Comparison of ENCODE assay signal across 18 cellular contexts in genomic region chr17:57943645-57944044, GRCh38. TPM values are rescaled to one million over a fixed set of nuclear protein-coding genes. Genes with fewer than 3 reads are reported as not detected.
A peak's percentile ranks its signal among the peaks of the same experiment; 100 is the strongest.
DNase-seq lines count a peak whose midpoint lies in the region; ATAC-seq and TF ChIP-seq lines count a peak whose summit lies in the region.
"Had no signal": no experiment of that assay in that cellular context is flagged by ENCODE, and none has a peak within 500 bp of the region (broad histone marks: within the 10 kb centered on the region; RNA-seq: fewer than 3 reads in every experiment).

No MANE protein-coding gene starts in this region.

- no peak overlapping the region for H2BK12ac ChIP-seq in mesenchymal stem cell (ENCODE audit: low read length in 2 of 2)

- intact Hi-C loops in stomach (cut with DNase I; ENCODE audit: low total_unique reads) = no loop called here

- WGBS in mesenchymal stem cell = 94% methylated on average over 2 of the region's 3 CpGs
- 55 to 66% (median 59%) methylated on average over 3 of the region's 3 CpGs for WGBS in stomach, 5 donors

- peak overlapping the region; percentile 87 for H3K27ac Mint-ChIP-seq in HFFc6
- H3K27ac Mint-ChIP-seq: activated naive CD8-positive, alpha-beta T cell treated with anti-CD3 and anti-CD28 coated beads for 36 hours had no signal

- no peak overlapping the region for H3K18ac ChIP-seq in mesenchymal stem cell (ENCODE audit: low read depth in 1 of 2, low read length in 2 of 2)

- H2AK5ac ChIP-seq in mesenchymal stem cell (ENCODE audit: low read length, severe bottlenecking) = peak overlapping the region; percentile 68

- no peak for DNase-seq in HFFc6
- no peak for DNase-seq in mesenchymal stem cell
- no peak for DNase-seq in stomach
- DNase-seq in NCI-H2227 (lab: John Stamatoyannopoulos, UW; ENCODE audit: unreplicated experiment) = no peak
- DNase-seq in A172 (ENCODE audit: low spot score) = no peak
- DNase-seq: activated CD4-positive, alpha-beta T cell treated with anti-CD3 and anti-CD28 coated beads for 48 hours; activated naive CD8-positive, alpha-beta T cell treated with anti-CD3 and anti-CD28 coated beads for 36 hours; DMS53; hippocampal formation; left colon; naive thymus-derived CD4-positive, alpha-beta T cell; NCI-H748 treated with DMSO at 0.1 percent for 48 hours; stimulated activated CD4-positive, alpha-beta T cell treated with anti-CD3 and anti-CD28 coated beads, Interleukin-4, amount 100 ng/mL, for 24 hours had no signal

- no peak overlapping the region for H3K23ac ChIP-seq in mesenchymal stem cell (ENCODE audit: low read length in 2 of 2)

- no peak overlapping the region for H2BK120ac ChIP-seq in mesenchymal stem cell (ENCODE audit: low read depth, low read length)

- no peak overlapping the region for H3K14ac ChIP-seq in mesenchymal stem cell (ENCODE audit: low read length in 2 of 2)

- H3K4me3 ChIP-seq in mesenchymal stem cell (ENCODE audit: insufficient read depth in 1 of 2, low read depth in 1 of 2, low read length in 2 of 2) = no peak overlapping the region
- no peak overlapping the region for H3K4me3 ChIP-seq in stomach

- TF ChIP-seq CTCF in HFFc6 (IDR thresholded peaks at IDR 0.05) (no peak), stomach (IDR thresholded peaks at IDR 0.05) (no peak)

- H4K91ac ChIP-seq in mesenchymal stem cell (ENCODE audit: low read length) = no peak overlapping the region

- H3K27me3 ChIP-seq in mesenchymal stem cell (ENCODE audit: control insufficient read depth in 1 of 2, insufficient read depth in 1 of 2, low read length in 2 of 2) (no peaks in the 10 kb centered on the region), stomach (no peaks in the 10 kb centered on the region)

- peaks cover 77% of the 10 kb centered on the region for H3K4me1 Mint-ChIP-seq in HFFc6 (ENCODE audit: low read depth)

- peaks cover 10% of the 10 kb centered on the region for H3K79me1 ChIP-seq in mesenchymal stem cell (replicated peaks; ENCODE audit: low read length, poor library complexity, severe bottlenecking)

- no peak overlapping the region for H3K4ac ChIP-seq in mesenchymal stem cell (ENCODE audit: low read depth in 1 of 2, low read length in 2 of 2)

- H2AFZ ChIP-seq in mesenchymal stem cell (ENCODE audit: low read depth, low read length) = no peak overlapping the region

- H4K8ac ChIP-seq in mesenchymal stem cell (ENCODE audit: low read length) = no peak overlapping the region

- peak overlapping the region; percentile 49 for H3K4me3 Mint-ChIP-seq in HFFc6
- H3K4me3 Mint-ChIP-seq: activated naive CD8-positive, alpha-beta T cell treated with anti-CD3 and anti-CD28 coated beads for 36 hours; central memory CD8-positive, alpha-beta T cell; naive thymus-derived CD4-positive, alpha-beta T cell had no signal

- no peak overlapping the region for H3K4me2 ChIP-seq in mesenchymal stem cell (ENCODE audit: low read length, poor library complexity, severe bottlenecking)

- H3K9me3 Mint-ChIP-seq in HFFc6 = no peaks in the 10 kb centered on the region
- H3K9me3 Mint-ChIP-seq: activated naive CD8-positive, alpha-beta T cell treated with anti-CD3 and anti-CD28 coated beads for 36 hours; central memory CD8-positive, alpha-beta T cell had no signal

- H3K36me3 ChIP-seq in mesenchymal stem cell (ENCODE audit: control insufficient read depth in 1 of 2, insufficient read depth in 2 of 2, low read depth in 1 of 2, low read length in 2 of 2) (peaks cover 0 to 4% of the 10 kb centered on the region in 2 experiments), stomach (no peaks in the 10 kb centered on the region)

- peaks cover 8% of the 10 kb centered on the region; the same call in 1 of the 2 replicates for H3K36me3 Mint-ChIP-seq in HFFc6 (ENCODE audit: low read depth)
- H3K36me3 Mint-ChIP-seq: activated naive CD8-positive, alpha-beta T cell treated with anti-CD3 and anti-CD28 coated beads for 36 hours; naive thymus-derived CD4-positive, alpha-beta T cell had no signal

- H3K4me1 ChIP-seq in mesenchymal stem cell (ENCODE audit: control insufficient read depth, insufficient read depth, low read depth, low read length) (peaks cover 30% of the 10 kb centered on the region), stomach (peaks cover 70 to 96% (median 83%) of the 10 kb centered on the region in 4 donors)

- peaks cover 3% of the 10 kb centered on the region for H3K27me3 Mint-ChIP-seq in HFFc6 (ENCODE audit: insufficient read depth)

- ATAC-seq in GM19324 (IDR thresholded peaks at IDR 0.05; ENCODE audit: low FRiP score, unreplicated experiment) (no peak), HG03139 (IDR thresholded peaks at IDR 0.05; ENCODE audit: unreplicated experiment) (no peak)
- ATAC-seq: left colon; naive thymus-derived CD4-positive, alpha-beta T cell; Right ventricle myocardium inferior had no signal

- no peak overlapping the region for H2BK5ac ChIP-seq in mesenchymal stem cell (ENCODE audit: low read depth, low read length, poor library complexity, severe bottlenecking)

- H3K27ac ChIP-seq in angular gyrus (ENCODE audit: low read depth, low read length) = peak overlapping the region; percentile 53
- H3K27ac ChIP-seq in mesenchymal stem cell (ENCODE audit: low read length, poor library complexity, severe bottlenecking) = no peak overlapping the region
- H3K27ac ChIP-seq in stomach = peak overlapping the region in 4 of 5 donors; percentile 65 to 99 (median 84)

- no peaks in the 10 kb centered on the region for H3K9me3 ChIP-seq in mesenchymal stem cell (ENCODE audit: control insufficient read depth, low read length)
- H3K9me3 ChIP-seq in stomach = no peaks in the 10 kb centered on the region

- TF ChIP-seq EP300 in stomach (IDR thresholded peaks at IDR 0.05) = no peak

- H3K9ac ChIP-seq in mesenchymal stem cell (ENCODE audit: low read length) = peak overlapping the region; percentile 27

- TF ChIP-seq POLR2A in stomach (IDR thresholded peaks at IDR 0.05) = no peak

- no peak overlapping the region for H2BK15ac ChIP-seq in mesenchymal stem cell (ENCODE audit: low read depth, poor library complexity, severe bottlenecking)

RNA-seq across cellular contexts. Expression of gene CUEDC1, which starts 11.6 kb away (rescaled TPM):
- total RNA-seq in HFFc6 (2021; fragmentation: NEBNext Ultra II Directional; extraction: Animal tissue kit (Norgen Biotek cat#: 25700)) = 10 to 100 TPM; 34.0 to 41.0 (median 34.9) TPM
- 23.1 TPM for polyA plus RNA-seq in mesenchymal stem cell (2013, experiment 1 of 2)
- polyA plus RNA-seq in mesenchymal stem cell (2013, experiment 2 of 2) = 22.1 TPM
- 100 to 1,000 TPM in 1 of 5 donors, 10 to 100 TPM in 4; 10.5 to 111 (median 23.6) TPM for total RNA-seq in stomach
- polyA plus RNA-seq in stomach = 10 to 100 TPM; 16.5 to 30.1 (median 19.8) TPM
- 8.0 and 11.6 TPM in 2 replicates for total RNA-seq in A172 (2014; rRNA removed; shearing (Covaris generic))
- polyA plus RNA-seq: naive thymus-derived CD4-positive, alpha-beta T cell had no signal

RNA-seq across cellular contexts. Expression of gene VEZF1, which starts 44.4 kb away (rescaled TPM):
- 10 to 100 TPM; 41.7 to 56.5 (median 51.8) TPM for total RNA-seq in HFFc6 (2021; fragmentation: NEBNext Ultra II Directional; extraction: Animal tissue kit (Norgen Biotek cat#: 25700))
- polyA plus RNA-seq in mesenchymal stem cell (2013, experiment 1 of 2) = 45.1 TPM
- 43.6 TPM for polyA plus RNA-seq in mesenchymal stem cell (2013, experiment 2 of 2)
- total RNA-seq in stomach = 100 to 1,000 TPM in 1 of 5 donors, 10 to 100 TPM in 3, 1 to 10 TPM in 1; 7.8 to 103 (median 31.0) TPM
- polyA plus RNA-seq in stomach = 10 to 100 TPM; 15.8 to 27.2 (median 19.7) TPM
- 43.4 and 50.5 TPM in 2 replicates for total RNA-seq in A172 (2014; rRNA removed; shearing (Covaris generic))
